In the genomic region with DNA sequence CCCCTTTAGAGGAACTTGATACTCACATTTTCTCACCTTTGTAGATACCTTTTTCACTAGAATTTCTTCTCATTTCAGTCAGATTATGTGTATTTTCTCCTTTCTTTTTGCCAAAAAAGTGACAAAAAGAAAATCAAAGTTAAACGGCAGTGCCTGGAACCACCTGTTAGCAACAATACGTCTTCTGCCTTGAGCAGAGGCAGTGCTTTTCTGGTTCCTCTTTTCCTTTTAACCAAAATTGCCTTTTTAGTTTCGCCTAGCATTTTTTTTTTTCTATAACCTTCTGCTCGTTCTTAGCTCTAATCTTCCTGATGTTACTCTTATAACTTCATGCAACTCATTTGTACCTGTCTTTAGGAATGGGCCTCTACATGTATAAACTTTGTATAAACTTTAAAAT, we compare ENCODE assay signal across 17 cellular contexts. TPM values are rescaled to one million over a fixed set of nuclear protein-coding genes. Genes with fewer than 3 reads are reported as not detected.
DNase-seq lines count a peak whose midpoint lies in the region; ATAC-seq lines count a peak whose summit lies in the region.
"Had no signal": no experiment of that assay in that cellular context is flagged by ENCODE, and none has a peak within 500 bp of the region (broad histone marks: within the 10 kb centered on the region; RNA-seq: fewer than 3 reads in every experiment).

No MANE protein-coding gene starts in this region.

- DNase-seq in NOMO-1 (lab: John Stamatoyannopoulos, UW; ENCODE audit: unreplicated experiment in 2 of 2) (peak; percentile 30 to 64), NOMO-1 treated with dmso at 0.1 percent for 144 hours (lab: John Stamatoyannopoulos, UW; ENCODE audit: unreplicated experiment) (no peak), SIG-M5 treated with dmso at 0.1 percent for 504 hours (lab: John Stamatoyannopoulos, UW; ENCODE audit: unreplicated experiment) (no peak), NCI-H82 treated with DMSO at 0.1 percent for 48 hours (lab: John Stamatoyannopoulos, UW; ENCODE audit: unreplicated experiment) (no peak)
- no peak for DNase-seq in activated CD4-positive, alpha-beta memory T cell treated with anti-CD3 and anti-CD28 coated beads, Interleukin-2, amount 10 ng/mL, durations not matched to agents 7 days and 5 days
- DNase-seq in activated CD4-positive, alpha-beta T cell treated with anti-CD3 and anti-CD28 coated beads, Interleukin-2, amount 50 U/mL, for 4 hours = no peak
- DNase-seq: 8988T; activated T-cell treated with anti-CD3 and anti-CD28 coated beads, Interleukin-2, amount 50 U/mL, for 24 hours; effector CD8-positive, alpha-beta T cell; glutamatergic neuron; nucleus accumbens had no signal

- CTCF ChIA-PET in activated CD4-positive, alpha-beta memory T cell treated with anti-CD3 and anti-CD28 coated beads, Interleukin-2, amount 10 ng/mL, durations not matched to agents 7 days and 5 days (lab: Charles Lee) = no interaction called here

- ATAC-seq in HG02759 (IDR thresholded peaks at IDR 0.05; ENCODE audit: unreplicated experiment) = peak; percentile 79
- peak; percentile 55 for ATAC-seq in HG03521 (IDR thresholded peaks at IDR 0.05; ENCODE audit: unreplicated experiment)
- ATAC-seq: K562 had no signal

- no peak overlapping the region for H3K27ac Mint-ChIP-seq in activated CD4-positive, alpha-beta memory T cell treated with anti-CD3 and anti-CD28 coated beads, Interleukin-2, amount 10 ng/mL, durations not matched to agents 7 days and 5 days
- H3K27ac Mint-ChIP-seq: activated T-cell treated with anti-CD3 and anti-CD28 coated beads, Interleukin-2, amount 50 U/mL, for 24 hours had no signal

- H3K4me3 Mint-ChIP-seq in activated CD4-positive, alpha-beta memory T cell treated with anti-CD3 and anti-CD28 coated beads, Interleukin-2, amount 10 ng/mL, durations not matched to agents 7 days and 5 days = no peak overlapping the region
- H3K4me3 Mint-ChIP-seq: activated T-cell treated with anti-CD3 and anti-CD28 coated beads, Interleukin-2, amount 50 U/mL, for 24 hours had no signal

- no peaks in the 10 kb centered on the region for H3K4me1 Mint-ChIP-seq in activated CD4-positive, alpha-beta memory T cell treated with anti-CD3 and anti-CD28 coated beads, Interleukin-2, amount 10 ng/mL, durations not matched to agents 7 days and 5 days

- H3K9me3 Mint-ChIP-seq in activated CD4-positive, alpha-beta memory T cell treated with anti-CD3 and anti-CD28 coated beads, Interleukin-2, amount 10 ng/mL, durations not matched to agents 7 days and 5 days = no peaks in the 10 kb centered on the region
- H3K9me3 Mint-ChIP-seq: activated T-cell treated with anti-CD3 and anti-CD28 coated beads, Interleukin-2, amount 50 U/mL, for 24 hours had no signal

- H3K36me3 Mint-ChIP-seq in activated CD4-positive, alpha-beta memory T cell treated with anti-CD3 and anti-CD28 coated beads, Interleukin-2, amount 10 ng/mL, durations not matched to agents 7 days and 5 days (ENCODE audit: low read depth) = no peaks in the 10 kb centered on the region

- POLR2A ChIA-PET in activated CD4-positive, alpha-beta memory T cell treated with anti-CD3 and anti-CD28 coated beads, Interleukin-2, amount 10 ng/mL, durations not matched to agents 7 days and 5 days (lab: Charles Lee) = no interaction called here

- no peaks in the 10 kb centered on the region for H3K27me3 Mint-ChIP-seq in activated CD4-positive, alpha-beta memory T cell treated with anti-CD3 and anti-CD28 coated beads, Interleukin-2, amount 10 ng/mL, durations not matched to agents 7 days and 5 days

RNA-seq across cellular contexts. Expression of gene SMIM32, which starts 26.1 kb away (rescaled TPM):
- not detected for total RNA-seq in activated CD4-positive, alpha-beta memory T cell treated with anti-CD3 and anti-CD28 coated beads, Interleukin-2, amount 10 ng/mL, durations not matched to agents 7 days and 5 days
- total RNA-seq: ascending aorta, K562, liver, RPMI7951 had no signal

RNA-seq across cellular contexts. Expression of gene SMAD5, which starts 34.3 kb away (rescaled TPM):
- 10 to 100 TPM; 11.5 to 11.8 TPM for total RNA-seq in activated CD4-positive, alpha-beta memory T cell treated with anti-CD3 and anti-CD28 coated beads, Interleukin-2, amount 10 ng/mL, durations not matched to agents 7 days and 5 days

Comparison
In these comparisons a context has a peak if more than half of its experiments do, and no peak if none do; other contexts are left out.
1. DNase-seq: peak in NOMO-1 (2 of 2); none in NOMO-1 treated with dmso at 0.1 percent for 144 hours (single experiment), activated CD4-positive, alpha-beta memory T cell treated with anti-CD3 and anti-CD28 coated beads, Interleukin-2, amount 10 ng/mL, durations not matched to agents 7 days and 5 days (single experiment), SIG-M5 treated with dmso at 0.1 percent for 504 hours (single experiment), NCI-H82 treated with DMSO at 0.1 percent for 48 hours (single experiment) and activated CD4-positive, alpha-beta T cell treated with anti-CD3 and anti-CD28 coated beads, Interleukin-2, amount 50 U/mL, for 4 hours (0 of 2).